In the genomic region with DNA sequence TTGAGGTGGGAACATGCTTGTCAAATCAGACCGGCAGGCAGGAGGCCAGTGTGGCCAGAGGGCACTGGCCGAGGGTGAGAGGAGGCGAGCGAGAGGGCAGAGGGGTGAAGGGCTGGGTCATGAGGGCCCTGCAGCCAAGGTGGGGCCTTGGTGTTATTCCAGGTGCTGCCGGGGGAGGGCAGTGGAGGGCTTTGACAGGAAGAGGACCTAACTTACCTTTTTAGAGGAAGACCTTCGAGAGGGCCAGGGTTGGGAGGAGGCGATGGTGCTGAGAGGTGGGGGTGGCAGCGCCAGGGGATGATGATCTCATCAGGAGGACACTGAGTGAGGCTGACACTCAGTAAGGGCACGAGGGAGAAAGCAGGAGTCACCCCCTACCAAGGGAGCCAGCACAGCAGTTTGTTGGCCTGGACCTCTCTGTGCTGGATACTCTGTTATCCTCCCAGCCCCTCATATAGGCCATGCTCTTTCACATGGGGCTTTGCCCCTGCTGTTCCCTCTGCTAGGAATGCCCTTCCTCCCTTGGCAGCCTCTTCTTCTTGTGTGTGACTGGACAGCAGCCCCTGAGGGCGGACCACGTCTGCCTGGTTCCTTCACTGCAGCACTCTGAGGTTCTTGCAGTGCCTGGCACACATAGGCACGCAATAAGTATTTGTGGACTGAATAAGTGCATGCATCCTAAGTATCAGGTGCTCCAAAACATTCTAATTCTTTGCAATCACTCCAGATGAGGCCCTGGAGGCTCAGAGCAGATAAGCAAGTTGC, we compare ENCODE assay signal across 2 cellular contexts.
TF ChIP-seq lines count a peak whose summit lies in the region.

No MANE protein-coding gene starts in this region.

TF ChIP-seq in HepG2, 621 proteins besides CTCF, POLR2A, EP300 and RAD21 (continues in another document):
- peak; percentile 54 for TF ChIP-seq XRCC5 (optimal IDR thresholded peaks at IDR 0.05; ENCODE audit: low read length)
- TF ChIP-seq CC2D1A (CRISPR knock-in tag; IDR thresholded peaks at IDR 0.05) = no peak
- TF ChIP-seq, protein P1, sequence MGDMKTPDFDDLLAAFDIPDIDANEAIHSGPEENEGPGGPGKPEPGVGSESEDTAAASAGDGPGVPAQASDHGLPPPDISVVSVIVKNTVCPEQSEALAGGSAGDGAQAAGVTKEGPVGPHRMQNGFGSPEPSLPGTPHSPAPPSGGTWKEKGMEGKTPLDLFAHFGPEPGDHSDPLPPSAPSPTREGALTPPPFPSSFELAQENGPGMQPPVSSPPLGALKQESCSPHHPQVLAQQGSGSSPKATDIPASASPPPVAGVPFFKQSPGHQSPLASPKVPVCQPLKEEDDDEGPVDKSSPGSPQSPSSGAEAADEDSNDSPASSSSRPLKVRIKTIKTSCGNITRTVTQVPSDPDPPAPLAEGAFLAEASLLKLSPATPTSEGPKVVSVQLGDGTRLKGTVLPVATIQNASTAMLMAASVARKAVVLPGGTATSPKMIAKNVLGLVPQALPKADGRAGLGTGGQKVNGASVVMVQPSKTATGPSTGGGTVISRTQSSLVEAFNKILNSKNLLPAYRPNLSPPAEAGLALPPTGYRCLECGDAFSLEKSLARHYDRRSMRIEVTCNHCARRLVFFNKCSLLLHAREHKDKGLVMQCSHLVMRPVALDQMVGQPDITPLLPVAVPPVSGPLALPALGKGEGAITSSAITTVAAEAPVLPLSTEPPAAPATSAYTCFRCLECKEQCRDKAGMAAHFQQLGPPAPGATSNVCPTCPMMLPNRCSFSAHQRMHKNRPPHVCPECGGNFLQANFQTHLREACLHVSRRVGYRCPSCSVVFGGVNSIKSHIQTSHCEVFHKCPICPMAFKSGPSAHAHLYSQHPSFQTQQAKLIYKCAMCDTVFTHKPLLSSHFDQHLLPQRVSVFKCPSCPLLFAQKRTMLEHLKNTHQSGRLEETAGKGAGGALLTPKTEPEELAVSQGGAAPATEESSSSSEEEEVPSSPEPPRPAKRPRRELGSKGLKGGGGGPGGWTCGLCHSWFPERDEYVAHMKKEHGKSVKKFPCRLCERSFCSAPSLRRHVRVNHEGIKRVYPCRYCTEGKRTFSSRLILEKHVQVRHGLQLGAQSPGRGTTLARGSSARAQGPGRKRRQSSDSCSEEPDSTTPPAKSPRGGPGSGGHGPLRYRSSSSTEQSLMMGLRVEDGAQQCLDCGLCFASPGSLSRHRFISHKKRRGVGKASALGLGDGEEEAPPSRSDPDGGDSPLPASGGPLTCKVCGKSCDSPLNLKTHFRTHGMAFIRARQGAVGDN (CRISPR knock-in tag; IDR thresholded peaks at IDR 0.05) = peak; percentile 21; the same call in 1 of the 2 replicates
- 0 out of 2 replicates have a peak, but pooled peaks have one; percentile 9 for TF ChIP-seq STAG1 (CRISPR knock-in tag; IDR thresholded peaks at IDR 0.05)
- TF ChIP-seq ZNF225 (CRISPR knock-in tag; IDR thresholded peaks at IDR 0.05) = no peak
- TF ChIP-seq, protein P2, sequence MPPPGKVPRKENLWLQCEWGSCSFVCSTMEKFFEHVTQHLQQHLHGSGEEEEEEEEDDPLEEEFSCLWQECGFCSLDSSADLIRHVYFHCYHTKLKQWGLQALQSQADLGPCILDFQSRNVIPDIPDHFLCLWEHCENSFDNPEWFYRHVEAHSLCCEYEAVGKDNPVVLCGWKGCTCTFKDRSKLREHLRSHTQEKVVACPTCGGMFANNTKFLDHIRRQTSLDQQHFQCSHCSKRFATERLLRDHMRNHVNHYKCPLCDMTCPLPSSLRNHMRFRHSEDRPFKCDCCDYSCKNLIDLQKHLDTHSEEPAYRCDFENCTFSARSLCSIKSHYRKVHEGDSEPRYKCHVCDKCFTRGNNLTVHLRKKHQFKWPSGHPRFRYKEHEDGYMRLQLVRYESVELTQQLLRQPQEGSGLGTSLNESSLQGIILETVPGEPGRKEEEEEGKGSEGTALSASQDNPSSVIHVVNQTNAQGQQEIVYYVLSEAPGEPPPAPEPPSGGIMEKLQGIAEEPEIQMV (CRISPR knock-in tag; IDR thresholded peaks at IDR 0.05; ENCODE audit: low read depth) = no peak
- TF ChIP-seq, protein P3, sequence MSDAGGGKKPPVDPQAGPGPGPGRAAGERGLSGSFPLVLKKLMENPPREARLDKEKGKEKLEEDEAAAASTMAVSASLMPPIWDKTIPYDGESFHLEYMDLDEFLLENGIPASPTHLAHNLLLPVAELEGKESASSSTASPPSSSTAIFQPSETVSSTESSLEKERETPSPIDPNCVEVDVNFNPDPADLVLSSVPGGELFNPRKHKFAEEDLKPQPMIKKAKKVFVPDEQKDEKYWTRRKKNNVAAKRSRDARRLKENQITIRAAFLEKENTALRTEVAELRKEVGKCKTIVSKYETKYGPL (CRISPR knock-in tag; IDR thresholded peaks at IDR 0.05) = no peak
- TF ChIP-seq REXO4 (CRISPR knock-in tag; IDR thresholded peaks at IDR 0.05; ENCODE audit: borderline replicate concordance) = no peak
- TF ChIP-seq GATAD1 (CRISPR knock-in tag; IDR thresholded peaks at IDR 0.05) = no peak
- no peak for TF ChIP-seq ELF4 (CRISPR knock-in tag; IDR thresholded peaks at IDR 0.05; ENCODE audit: borderline replicate concordance)
- TF ChIP-seq ZNF563 (CRISPR knock-in tag; IDR thresholded peaks at IDR 0.05) = no peak
- TF ChIP-seq, protein P4, sequence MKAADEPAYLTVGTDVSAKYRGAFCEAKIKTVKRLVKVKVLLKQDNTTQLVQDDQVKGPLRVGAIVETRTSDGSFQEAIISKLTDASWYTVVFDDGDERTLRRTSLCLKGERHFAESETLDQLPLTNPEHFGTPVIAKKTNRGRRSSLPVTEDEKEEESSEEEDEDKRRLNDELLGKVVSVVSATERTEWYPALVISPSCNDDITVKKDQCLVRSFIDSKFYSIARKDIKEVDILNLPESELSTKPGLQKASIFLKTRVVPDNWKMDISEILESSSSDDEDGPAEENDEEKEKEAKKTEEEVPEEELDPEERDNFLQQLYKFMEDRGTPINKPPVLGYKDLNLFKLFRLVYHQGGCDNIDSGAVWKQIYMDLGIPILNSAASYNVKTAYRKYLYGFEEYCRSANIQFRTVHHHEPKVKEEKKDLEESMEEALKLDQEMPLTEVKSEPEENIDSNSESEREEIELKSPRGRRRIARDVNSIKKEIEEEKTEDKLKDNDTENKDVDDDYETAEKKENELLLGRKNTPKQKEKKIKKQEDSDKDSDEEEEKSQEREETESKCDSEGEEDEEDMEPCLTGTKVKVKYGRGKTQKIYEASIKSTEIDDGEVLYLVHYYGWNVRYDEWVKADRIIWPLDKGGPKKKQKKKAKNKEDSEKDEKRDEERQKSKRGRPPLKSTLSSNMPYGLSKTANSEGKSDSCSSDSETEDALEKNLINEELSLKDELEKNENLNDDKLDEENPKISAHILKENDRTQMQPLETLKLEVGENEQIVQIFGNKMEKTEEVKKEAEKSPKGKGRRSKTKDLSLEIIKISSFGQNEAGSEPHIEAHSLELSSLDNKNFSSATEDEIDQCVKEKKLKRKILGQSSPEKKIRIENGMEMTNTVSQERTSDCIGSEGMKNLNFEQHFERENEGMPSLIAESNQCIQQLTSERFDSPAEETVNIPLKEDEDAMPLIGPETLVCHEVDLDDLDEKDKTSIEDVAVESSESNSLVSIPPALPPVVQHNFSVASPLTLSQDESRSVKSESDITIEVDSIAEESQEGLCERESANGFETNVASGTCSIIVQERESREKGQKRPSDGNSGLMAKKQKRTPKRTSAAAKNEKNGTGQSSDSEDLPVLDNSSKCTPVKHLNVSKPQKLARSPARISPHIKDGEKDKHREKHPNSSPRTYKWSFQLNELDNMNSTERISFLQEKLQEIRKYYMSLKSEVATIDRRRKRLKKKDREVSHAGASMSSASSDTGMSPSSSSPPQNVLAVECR (CRISPR knock-in tag; IDR thresholded peaks at IDR 0.05; ENCODE audit: borderline replicate concordance) = 0 out of 2 replicates have a peak, but pooled peaks have one; percentile 10
- peak; percentile 39; the same call in 1 of the 2 replicates for TF ChIP-seq ZNF768 (CRISPR knock-in tag; IDR thresholded peaks at IDR 0.05)

TF ChIP-seq in WTC11, 78 proteins besides CTCF, POLR2A, EP300 and RAD21 (continues in another document):
- TF ChIP-seq SMAD4 (CRISPR knock-in tag; IDR thresholded peaks at IDR 0.05) (no peak), HMGA2 (CRISPR knock-in tag; IDR thresholded peaks at IDR 0.05) (no peak), ETV6 (CRISPR knock-in tag; IDR thresholded peaks at IDR 0.05) (no peak), ZNF138 (CRISPR knock-in tag; conservative IDR thresholded peaks at IDR 0.05) (no peak), RELA (CRISPR knock-in tag; IDR thresholded peaks at IDR 0.05; ENCODE audit: borderline replicate concordance) (no peak), FOXP1 (CRISPR knock-in tag; IDR thresholded peaks at IDR 0.05; ENCODE audit: borderline replicate concordance) (no peak), ZNF671 (CRISPR knock-in tag; IDR thresholded peaks at IDR 0.05) (no peak)
- TF ChIP-seq, protein P5, sequence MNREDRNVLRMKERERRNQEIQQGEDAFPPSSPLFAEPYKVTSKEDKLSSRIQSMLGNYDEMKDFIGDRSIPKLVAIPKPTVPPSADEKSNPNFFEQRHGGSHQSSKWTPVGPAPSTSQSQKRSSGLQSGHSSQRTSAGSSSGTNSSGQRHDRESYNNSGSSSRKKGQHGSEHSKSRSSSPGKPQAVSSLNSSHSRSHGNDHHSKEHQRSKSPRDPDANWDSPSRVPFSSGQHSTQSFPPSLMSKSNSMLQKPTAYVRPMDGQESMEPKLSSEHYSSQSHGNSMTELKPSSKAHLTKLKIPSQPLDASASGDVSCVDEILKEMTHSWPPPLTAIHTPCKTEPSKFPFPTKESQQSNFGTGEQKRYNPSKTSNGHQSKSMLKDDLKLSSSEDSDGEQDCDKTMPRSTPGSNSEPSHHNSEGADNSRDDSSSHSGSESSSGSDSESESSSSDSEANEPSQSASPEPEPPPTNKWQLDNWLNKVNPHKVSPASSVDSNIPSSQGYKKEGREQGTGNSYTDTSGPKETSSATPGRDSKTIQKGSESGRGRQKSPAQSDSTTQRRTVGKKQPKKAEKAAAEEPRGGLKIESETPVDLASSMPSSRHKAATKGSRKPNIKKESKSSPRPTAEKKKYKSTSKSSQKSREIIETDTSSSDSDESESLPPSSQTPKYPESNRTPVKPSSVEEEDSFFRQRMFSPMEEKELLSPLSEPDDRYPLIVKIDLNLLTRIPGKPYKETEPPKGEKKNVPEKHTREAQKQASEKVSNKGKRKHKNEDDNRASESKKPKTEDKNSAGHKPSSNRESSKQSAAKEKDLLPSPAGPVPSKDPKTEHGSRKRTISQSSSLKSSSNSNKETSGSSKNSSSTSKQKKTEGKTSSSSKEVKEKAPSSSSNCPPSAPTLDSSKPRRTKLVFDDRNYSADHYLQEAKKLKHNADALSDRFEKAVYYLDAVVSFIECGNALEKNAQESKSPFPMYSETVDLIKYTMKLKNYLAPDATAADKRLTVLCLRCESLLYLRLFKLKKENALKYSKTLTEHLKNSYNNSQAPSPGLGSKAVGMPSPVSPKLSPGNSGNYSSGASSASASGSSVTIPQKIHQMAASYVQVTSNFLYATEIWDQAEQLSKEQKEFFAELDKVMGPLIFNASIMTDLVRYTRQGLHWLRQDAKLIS (CRISPR knock-in tag; IDR thresholded peaks at IDR 0.05; ENCODE audit: borderline replicate concordance) = no peak
- TF ChIP-seq, protein P6, sequence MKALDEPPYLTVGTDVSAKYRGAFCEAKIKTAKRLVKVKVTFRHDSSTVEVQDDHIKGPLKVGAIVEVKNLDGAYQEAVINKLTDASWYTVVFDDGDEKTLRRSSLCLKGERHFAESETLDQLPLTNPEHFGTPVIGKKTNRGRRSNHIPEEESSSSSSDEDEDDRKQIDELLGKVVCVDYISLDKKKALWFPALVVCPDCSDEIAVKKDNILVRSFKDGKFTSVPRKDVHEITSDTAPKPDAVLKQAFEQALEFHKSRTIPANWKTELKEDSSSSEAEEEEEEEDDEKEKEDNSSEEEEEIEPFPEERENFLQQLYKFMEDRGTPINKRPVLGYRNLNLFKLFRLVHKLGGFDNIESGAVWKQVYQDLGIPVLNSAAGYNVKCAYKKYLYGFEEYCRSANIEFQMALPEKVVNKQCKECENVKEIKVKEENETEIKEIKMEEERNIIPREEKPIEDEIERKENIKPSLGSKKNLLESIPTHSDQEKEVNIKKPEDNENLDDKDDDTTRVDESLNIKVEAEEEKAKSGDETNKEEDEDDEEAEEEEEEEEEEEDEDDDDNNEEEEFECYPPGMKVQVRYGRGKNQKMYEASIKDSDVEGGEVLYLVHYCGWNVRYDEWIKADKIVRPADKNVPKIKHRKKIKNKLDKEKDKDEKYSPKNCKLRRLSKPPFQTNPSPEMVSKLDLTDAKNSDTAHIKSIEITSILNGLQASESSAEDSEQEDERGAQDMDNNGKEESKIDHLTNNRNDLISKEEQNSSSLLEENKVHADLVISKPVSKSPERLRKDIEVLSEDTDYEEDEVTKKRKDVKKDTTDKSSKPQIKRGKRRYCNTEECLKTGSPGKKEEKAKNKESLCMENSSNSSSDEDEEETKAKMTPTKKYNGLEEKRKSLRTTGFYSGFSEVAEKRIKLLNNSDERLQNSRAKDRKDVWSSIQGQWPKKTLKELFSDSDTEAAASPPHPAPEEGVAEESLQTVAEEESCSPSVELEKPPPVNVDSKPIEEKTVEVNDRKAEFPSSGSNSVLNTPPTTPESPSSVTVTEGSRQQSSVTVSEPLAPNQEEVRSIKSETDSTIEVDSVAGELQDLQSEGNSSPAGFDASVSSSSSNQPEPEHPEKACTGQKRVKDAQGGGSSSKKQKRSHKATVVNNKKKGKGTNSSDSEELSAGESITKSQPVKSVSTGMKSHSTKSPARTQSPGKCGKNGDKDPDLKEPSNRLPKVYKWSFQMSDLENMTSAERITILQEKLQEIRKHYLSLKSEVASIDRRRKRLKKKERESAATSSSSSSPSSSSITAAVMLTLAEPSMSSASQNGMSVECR (CRISPR knock-in tag; IDR thresholded peaks at IDR 0.05; ENCODE audit: borderline replicate concordance) = no peak
- TF ChIP-seq, protein P7, sequence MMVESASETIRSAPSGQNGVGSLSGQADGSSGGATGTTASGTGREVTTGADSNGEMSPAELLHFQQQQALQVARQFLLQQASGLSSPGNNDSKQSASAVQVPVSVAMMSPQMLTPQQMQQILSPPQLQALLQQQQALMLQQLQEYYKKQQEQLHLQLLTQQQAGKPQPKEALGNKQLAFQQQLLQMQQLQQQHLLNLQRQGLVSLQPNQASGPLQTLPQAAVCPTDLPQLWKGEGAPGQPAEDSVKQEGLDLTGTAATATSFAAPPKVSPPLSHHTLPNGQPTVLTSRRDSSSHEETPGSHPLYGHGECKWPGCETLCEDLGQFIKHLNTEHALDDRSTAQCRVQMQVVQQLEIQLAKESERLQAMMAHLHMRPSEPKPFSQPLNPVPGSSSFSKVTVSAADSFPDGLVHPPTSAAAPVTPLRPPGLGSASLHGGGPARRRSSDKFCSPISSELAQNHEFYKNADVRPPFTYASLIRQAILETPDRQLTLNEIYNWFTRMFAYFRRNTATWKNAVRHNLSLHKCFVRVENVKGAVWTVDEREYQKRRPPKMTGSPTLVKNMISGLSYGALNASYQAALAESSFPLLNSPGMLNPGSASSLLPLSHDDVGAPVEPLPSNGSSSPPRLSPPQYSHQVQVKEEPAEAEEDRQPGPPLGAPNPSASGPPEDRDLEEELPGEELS (CRISPR knock-in tag; IDR thresholded peaks at IDR 0.05) = no peak
- TF ChIP-seq, protein P8, sequence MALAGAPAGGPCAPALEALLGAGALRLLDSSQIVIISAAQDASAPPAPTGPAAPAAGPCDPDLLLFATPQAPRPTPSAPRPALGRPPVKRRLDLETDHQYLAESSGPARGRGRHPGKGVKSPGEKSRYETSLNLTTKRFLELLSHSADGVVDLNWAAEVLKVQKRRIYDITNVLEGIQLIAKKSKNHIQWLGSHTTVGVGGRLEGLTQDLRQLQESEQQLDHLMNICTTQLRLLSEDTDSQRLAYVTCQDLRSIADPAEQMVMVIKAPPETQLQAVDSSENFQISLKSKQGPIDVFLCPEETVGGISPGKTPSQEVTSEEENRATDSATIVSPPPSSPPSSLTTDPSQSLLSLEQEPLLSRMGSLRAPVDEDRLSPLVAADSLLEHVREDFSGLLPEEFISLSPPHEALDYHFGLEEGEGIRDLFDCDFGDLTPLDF (CRISPR knock-in tag; IDR thresholded peaks at IDR 0.05) = no peak
- TF ChIP-seq, protein P9, sequence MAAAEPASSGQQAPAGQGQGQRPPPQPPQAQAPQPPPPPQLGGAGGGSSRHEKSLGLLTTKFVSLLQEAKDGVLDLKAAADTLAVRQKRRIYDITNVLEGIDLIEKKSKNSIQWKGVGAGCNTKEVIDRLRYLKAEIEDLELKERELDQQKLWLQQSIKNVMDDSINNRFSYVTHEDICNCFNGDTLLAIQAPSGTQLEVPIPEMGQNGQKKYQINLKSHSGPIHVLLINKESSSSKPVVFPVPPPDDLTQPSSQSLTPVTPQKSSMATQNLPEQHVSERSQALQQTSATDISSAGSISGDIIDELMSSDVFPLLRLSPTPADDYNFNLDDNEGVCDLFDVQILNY (CRISPR knock-in tag; IDR thresholded peaks at IDR 0.05) = no peak
